Comparison of ENCODE assay signal across 3 cellular contexts in the genomic region with DNA sequence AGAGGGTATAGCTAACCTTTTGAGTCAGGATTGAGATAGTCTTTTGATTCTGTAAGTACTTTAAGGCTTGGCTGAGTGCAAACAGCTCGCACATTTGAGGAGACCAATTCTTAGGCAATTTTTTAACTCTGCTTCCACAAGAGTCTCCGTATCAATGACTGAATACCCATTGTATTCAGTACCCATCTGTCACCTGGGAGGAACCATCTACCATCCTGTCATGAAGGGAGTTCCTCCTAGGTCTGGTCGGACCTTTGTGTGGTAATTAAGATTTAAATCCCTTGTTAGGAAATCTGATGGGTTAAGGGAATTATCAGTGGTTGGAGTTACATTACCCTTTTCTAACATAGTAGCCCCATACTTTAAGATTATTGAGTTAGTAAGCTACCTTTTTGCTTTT. TPM values are rescaled to one million over a fixed set of nuclear protein-coding genes. Genes with fewer than 3 reads are reported as not detected.
"Had no signal": no experiment of that assay in that cellular context is flagged by ENCODE, and none has a peak within 500 bp of the region (broad histone marks: within the 10 kb centered on the region; RNA-seq: fewer than 3 reads in every experiment).

No MANE protein-coding gene starts in this region.

RNA-seq across cellular contexts. Expression of a gene that starts 30.3 kb away (rescaled TPM):
- total RNA-seq: HepG2, K562 had no signal
- polyA plus RNA-seq: IgD-negative memory B cell, K562 had no signal
